ENCODE assay signal across 8 cellular contexts in genomic region chr13:40982772-40983171, GRCh38. TPM values are rescaled to one million over a fixed set of nuclear protein-coding genes. Genes with fewer than 3 reads are reported as not detected.
DNase-seq lines count a peak whose midpoint lies in the region; ATAC-seq and TF ChIP-seq lines count a peak whose summit lies in the region.

No MANE protein-coding gene starts in this region.

- no peaks in the 10 kb centered on the region for H3K36me3 ChIP-seq in gastrocnemius medialis
- H3K36me3 ChIP-seq in MG63 = no peaks in the 10 kb centered on the region

- H3K4me1 ChIP-seq in gastrocnemius medialis = peaks cover 59 to 71% of the 10 kb centered on the region in 2 donors

- H3K27ac ChIP-seq in HL-60 (replicated peaks) (peak overlapping the region; percentile 76), gastrocnemius medialis (peak overlapping the region; percentile 70 to 79 (median 74))

- no peaks in the 10 kb centered on the region for H3K9me3 ChIP-seq in gastrocnemius medialis
- H3K9me3 ChIP-seq in MG63 = no peaks in the 10 kb centered on the region

- TF ChIP-seq POLR2A in gastrocnemius medialis (IDR thresholded peaks at IDR 0.05) = peak; percentile 41 to 83

- intact Hi-C loops in gastrocnemius medialis (cut with DNase I; ENCODE audit: low total_unique reads) = loop anchor here (5.0 kb wide), 1 partner anchor 35 kb away; the partner anchor contains the start of gene ELF1

- H3K4me3 ChIP-seq in HL-60 (replicated peaks; ENCODE audit: insufficient read depth, low read length) (peak overlapping the region; percentile 53), gastrocnemius medialis (peak overlapping the region; percentile 21 to 44 (median 34)), MG63 (no peak overlapping the region)

- peak; percentile 53 for ATAC-seq in GM19463 (IDR thresholded peaks at IDR 0.05; ENCODE audit: unreplicated experiment)
- peak; percentile 42 to 64 for ATAC-seq in gastrocnemius medialis

- in situ Hi-C loops in gastrocnemius medialis (cut with MboI; ENCODE audit: low sequenced_read_pairs in 4 of 4) = no loop called here

- DNase-seq in DMS153 treated with DMSO at 0.1 percent for 48 hours (lab: John Stamatoyannopoulos, UW; ENCODE audit: unreplicated experiment) (peak; percentile 31), HL-60 (ENCODE audit: low read depth in 1 of 2, low spot score in 1 of 2) (peak in 1 of 2 experiments; percentile 83), fibroblast of peridontal ligament (ENCODE audit: extremely low read depth) (peak; percentile 62), gastrocnemius medialis (peak in 1 of 2 donors; percentile 24), MG63 (no peak), mesenteric fat pad (ENCODE audit: low spot score) (no peak)
- DNase-seq in activated CD4-positive, alpha-beta T cell treated with anti-CD3 and anti-CD28 coated beads, Interleukin-2, amount 50 U/mL, for 4 hours = peak; percentile 23 to 31

- TF ChIP-seq CTCF in HL-60 (IDR thresholded peaks at IDR 0.05; ENCODE audit: insufficient read depth, low read length) = no peak
- no peak for TF ChIP-seq CTCF in gastrocnemius medialis (IDR thresholded peaks at IDR 0.05 in 4 of 5, conservative IDR thresholded peaks at IDR 0.05 in 1 of 5)

- no peaks in the 10 kb centered on the region for H3K27me3 ChIP-seq in HL-60 (ENCODE audit: insufficient read depth, poor library complexity, severe bottlenecking)
- no peaks in the 10 kb centered on the region for H3K27me3 ChIP-seq in gastrocnemius medialis
- H3K27me3 ChIP-seq in MG63 = no peaks in the 10 kb centered on the region

RNA-seq across cellular contexts. Expression of gene ELF1, which starts 36.3 kb away (rescaled TPM):
- total RNA-seq in gastrocnemius medialis = 10 to 100 TPM; 24.8 to 48.7 (median 33.7) TPM
- 6.7 and 11.3 TPM in 2 replicates for total RNA-seq in MG63 (2014; rRNA removed; shearing (Covaris generic); ENCODE audit: low replicate concordance)
- total RNA-seq in mesenteric fat pad = 74.2 TPM

Comparison
In these comparisons a context has a peak if more than half of its experiments do, and no peak if none do; other contexts are left out.
1. DNase-seq: peak in DMS153 treated with DMSO at 0.1 percent for 48 hours (single experiment), activated CD4-positive, alpha-beta T cell treated with anti-CD3 and anti-CD28 coated beads, Interleukin-2, amount 50 U/mL, for 4 hours (2 of 2) and fibroblast of peridontal ligament (single experiment); none in MG63 (single experiment) and mesenteric fat pad (single experiment).